ENCODE assay signal across 1 cellular context in the genomic region with DNA sequence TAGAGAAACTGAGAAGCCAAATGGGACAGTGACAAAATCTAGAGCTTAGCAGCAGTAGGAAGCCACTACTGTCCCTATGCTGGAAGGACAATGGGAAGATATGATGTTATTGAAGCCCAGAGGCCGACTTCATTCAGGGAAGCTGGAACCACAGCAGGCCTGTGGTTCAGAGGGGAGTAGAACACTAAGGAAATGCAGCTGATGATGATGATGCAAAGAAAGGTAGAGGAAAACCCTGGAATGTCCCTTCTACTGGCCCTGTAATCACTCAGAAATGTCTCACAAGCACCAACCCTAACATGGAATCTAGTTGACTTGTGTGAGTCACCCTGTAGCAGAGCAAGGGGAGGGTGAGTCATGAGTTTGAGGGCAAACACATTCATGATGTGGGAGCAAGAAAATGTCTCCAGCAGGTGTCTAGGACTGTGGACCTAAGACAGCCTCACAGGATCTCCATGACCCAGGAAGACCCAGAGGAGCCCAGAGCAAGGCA.
TF ChIP-seq lines count a peak whose summit lies in the region.

No MANE protein-coding gene starts in this region.

TF ChIP-seq in HepG2, 621 proteins besides CTCF, POLR2A, EP300 and RAD21 (continued from another document and continues in another):
- TF ChIP-seq FUBP1 (CRISPR knock-in tag; IDR thresholded peaks at IDR 0.05; ENCODE audit: borderline replicate concordance) = no peak
- TF ChIP-seq ETV5 (CRISPR knock-in tag; IDR thresholded peaks at IDR 0.05; ENCODE audit: borderline replicate concordance) = 0 out of 2 replicates have a peak, but pooled peaks have one; percentile 26
- TF ChIP-seq, protein P1, sequence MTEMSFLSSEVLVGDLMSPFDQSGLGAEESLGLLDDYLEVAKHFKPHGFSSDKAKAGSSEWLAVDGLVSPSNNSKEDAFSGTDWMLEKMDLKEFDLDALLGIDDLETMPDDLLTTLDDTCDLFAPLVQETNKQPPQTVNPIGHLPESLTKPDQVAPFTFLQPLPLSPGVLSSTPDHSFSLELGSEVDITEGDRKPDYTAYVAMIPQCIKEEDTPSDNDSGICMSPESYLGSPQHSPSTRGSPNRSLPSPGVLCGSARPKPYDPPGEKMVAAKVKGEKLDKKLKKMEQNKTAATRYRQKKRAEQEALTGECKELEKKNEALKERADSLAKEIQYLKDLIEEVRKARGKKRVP (CRISPR knock-in tag; IDR thresholded peaks at IDR 0.05) = 0 out of 4 replicates have a peak, but pooled peaks of 1 of the 2 experiments have one; percentile 18
- TF ChIP-seq HOMEZ (CRISPR knock-in tag; IDR thresholded peaks at IDR 0.05; ENCODE audit: low read depth) = peak; percentile 73; the same call in 1 of the 2 replicates
- no peak for TF ChIP-seq ZSCAN21 (CRISPR knock-in tag; IDR thresholded peaks at IDR 0.05; ENCODE audit: borderline replicate concordance)
- TF ChIP-seq SP4 (CRISPR knock-in tag; IDR thresholded peaks at IDR 0.05) = no peak
- TF ChIP-seq NFIC (IDR thresholded peaks at IDR 0.05; ENCODE audit: low read length) = peak; percentile 20; the same call in 1 of the 2 replicates
- peak; percentile 99 for TF ChIP-seq FOSL2 (CRISPR knock-in tag; IDR thresholded peaks at IDR 0.05)
- TF ChIP-seq ZNF724P (CRISPR knock-in tag; IDR thresholded peaks at IDR 0.05; ENCODE audit: borderline replicate concordance) = no peak
- TF ChIP-seq RARA (CRISPR knock-in tag; IDR thresholded peaks at IDR 0.05) = peak; percentile 46; the same call in 1 of the 2 replicates
- peak; percentile 50; the same call in 1 of the 2 replicates for TF ChIP-seq RXRB (CRISPR knock-in tag; IDR thresholded peaks at IDR 0.05; ENCODE audit: borderline replicate concordance)
- no peak for TF ChIP-seq ZNF660 (CRISPR knock-in tag; IDR thresholded peaks at IDR 0.05; ENCODE audit: borderline replicate concordance, low read depth)
- TF ChIP-seq SAP130 (CRISPR knock-in tag; IDR thresholded peaks at IDR 0.05; ENCODE audit: low read depth) = 0 out of 2 replicates have a peak, but pooled peaks have one; percentile 30
- TF ChIP-seq MIER3 (CRISPR knock-in tag; IDR thresholded peaks at IDR 0.05; ENCODE audit: borderline replicate concordance) = peak; percentile 32; the same call in 1 of the 2 replicates
- peak; percentile 64 for TF ChIP-seq ARID5B (CRISPR knock-in tag; IDR thresholded peaks at IDR 0.05)
- TF ChIP-seq ZNF383 (CRISPR knock-in tag; IDR thresholded peaks at IDR 0.05; ENCODE audit: borderline replicate concordance) = no peak
- peak; percentile 18 for TF ChIP-seq ASH2L (IDR thresholded peaks at IDR 0.05; ENCODE audit: insufficient read length, low read depth, low read length)
- TF ChIP-seq ZNF331 (CRISPR knock-in tag; IDR thresholded peaks at IDR 0.05) = 0 out of 2 replicates have a peak, but pooled peaks have one; percentile 13
- TF ChIP-seq GABPB1 (CRISPR knock-in tag; IDR thresholded peaks at IDR 0.05) = no peak
- peak; percentile 44; the same call in 1 of the 2 replicates for TF ChIP-seq POGZ (CRISPR knock-in tag; IDR thresholded peaks at IDR 0.05)
- TF ChIP-seq MEF2D (CRISPR knock-in tag; IDR thresholded peaks at IDR 0.05) = 0 out of 2 replicates have a peak, but pooled peaks have one; percentile 37
- TF ChIP-seq NR1H2 (CRISPR knock-in tag; IDR thresholded peaks at IDR 0.05; ENCODE audit: borderline replicate concordance, low read depth) = no peak
- TF ChIP-seq JUN (CRISPR knock-in tag; IDR thresholded peaks at IDR 0.05) = 0 out of 2 replicates have a peak, but pooled peaks have one; percentile 27
- peak; percentile 71 for TF ChIP-seq ZNF644 (CRISPR knock-in tag; IDR thresholded peaks at IDR 0.05; ENCODE audit: low read depth)
- no peak for TF ChIP-seq SNAI1 (CRISPR knock-in tag; IDR thresholded peaks at IDR 0.05; ENCODE audit: borderline replicate concordance)
- TF ChIP-seq YEATS4 (CRISPR knock-in tag; IDR thresholded peaks at IDR 0.05; ENCODE audit: borderline replicate concordance) = no peak
- no peak for TF ChIP-seq MZF1 (CRISPR knock-in tag; IDR thresholded peaks at IDR 0.05; ENCODE audit: borderline replicate concordance)
- TF ChIP-seq ZNF329 (CRISPR knock-in tag; IDR thresholded peaks at IDR 0.05; ENCODE audit: low read depth) = no peak
- TF ChIP-seq HMG20A (CRISPR knock-in tag; IDR thresholded peaks at IDR 0.05; ENCODE audit: borderline replicate concordance) = peak; percentile 31; the same call in 1 of the 2 replicates
- TF ChIP-seq LCORL (IDR thresholded peaks at IDR 0.05) = no peak
- peak; percentile 54; the same call in 1 of the 2 replicates for TF ChIP-seq LCORL (CRISPR knock-in tag; IDR thresholded peaks at IDR 0.05)
- TF ChIP-seq ZBTB33 (CRISPR knock-in tag; IDR thresholded peaks at IDR 0.05) = no peak
- TF ChIP-seq ATF3 (CRISPR knock-in tag; IDR thresholded peaks at IDR 0.05) = peak; percentile 76
- TF ChIP-seq, protein P2, sequence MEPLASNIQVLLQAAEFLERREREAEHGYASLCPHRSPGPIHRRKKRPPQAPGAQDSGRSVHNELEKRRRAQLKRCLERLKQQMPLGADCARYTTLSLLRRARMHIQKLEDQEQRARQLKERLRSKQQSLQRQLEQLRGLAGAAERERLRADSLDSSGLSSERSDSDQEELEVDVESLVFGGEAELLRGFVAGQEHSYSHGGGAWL (CRISPR knock-in tag; IDR thresholded peaks at IDR 0.05) = no peak
- peak; percentile 29; the same call in 1 of the 2 replicates for TF ChIP-seq SALL1 (CRISPR knock-in tag; IDR thresholded peaks at IDR 0.05)
- peak; percentile 16; the same call in 1 of the 2 replicates for TF ChIP-seq KAT8 (CRISPR knock-in tag; IDR thresholded peaks at IDR 0.05)
- TF ChIP-seq FOXA3 (CRISPR knock-in tag; IDR thresholded peaks at IDR 0.05) = peak; percentile 51
- 0 out of 2 replicates have a peak, but pooled peaks have one; percentile 16 for TF ChIP-seq IRF2 (CRISPR knock-in tag; IDR thresholded peaks at IDR 0.05)
- no peak for TF ChIP-seq CBX1 (IDR thresholded peaks at IDR 0.05; ENCODE audit: low read depth)
- peak; percentile 67 for TF ChIP-seq CREB1 (IDR thresholded peaks at IDR 0.05)
- TF ChIP-seq CREB1 (CRISPR knock-in tag; IDR thresholded peaks at IDR 0.05) = no peak
- TF ChIP-seq, protein P3, sequence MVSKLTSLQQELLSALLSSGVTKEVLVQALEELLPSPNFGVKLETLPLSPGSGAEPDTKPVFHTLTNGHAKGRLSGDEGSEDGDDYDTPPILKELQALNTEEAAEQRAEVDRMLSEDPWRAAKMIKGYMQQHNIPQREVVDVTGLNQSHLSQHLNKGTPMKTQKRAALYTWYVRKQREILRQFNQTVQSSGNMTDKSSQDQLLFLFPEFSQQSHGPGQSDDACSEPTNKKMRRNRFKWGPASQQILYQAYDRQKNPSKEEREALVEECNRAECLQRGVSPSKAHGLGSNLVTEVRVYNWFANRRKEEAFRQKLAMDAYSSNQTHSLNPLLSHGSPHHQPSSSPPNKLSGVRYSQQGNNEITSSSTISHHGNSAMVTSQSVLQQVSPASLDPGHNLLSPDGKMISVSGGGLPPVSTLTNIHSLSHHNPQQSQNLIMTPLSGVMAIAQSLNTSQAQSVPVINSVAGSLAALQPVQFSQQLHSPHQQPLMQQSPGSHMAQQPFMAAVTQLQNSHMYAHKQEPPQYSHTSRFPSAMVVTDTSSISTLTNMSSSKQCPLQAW (CRISPR knock-in tag; IDR thresholded peaks at IDR 0.05) = 0 out of 2 replicates have a peak, but pooled peaks have one; percentile 28
- no peak for TF ChIP-seq HNF1A (IDR thresholded peaks at IDR 0.05; ENCODE audit: low read depth)
- TF ChIP-seq HNF1A (CRISPR knock-in tag; IDR thresholded peaks at IDR 0.05; ENCODE audit: borderline replicate concordance) = no peak
- 0 out of 2 replicates have a peak, but pooled peaks have one; percentile 10 for TF ChIP-seq DNMT3B (CRISPR knock-in tag; conservative IDR thresholded peaks at IDR 0.05)
- no peak for TF ChIP-seq GLI4 (CRISPR knock-in tag; IDR thresholded peaks at IDR 0.05; ENCODE audit: borderline replicate concordance)
